ENCODE assay signal across 32 cellular contexts in genomic region chr18:4360221-4360715, GRCh38.
"Had no signal": no experiment of that assay in that cellular context is flagged by ENCODE, and none has a peak within 500 bp of the region (broad histone marks: within the 10 kb centered on the region; RNA-seq: fewer than 3 reads in every experiment).

No MANE protein-coding gene starts in this region.

- H3K27me3 ChIP-seq: ascending aorta had no signal

- DNase-seq: activated B cell treated with CpG ODN at 0.5 μM for 24 hours; activated CD4-positive, alpha-beta memory T cell treated with anti-CD3 and anti-CD28 coated beads for 36 hours; activated CD4-positive, alpha-beta T cell treated with anti-CD3 and anti-CD28 coated beads for 4 hours; activated CD4-positive, alpha-beta T cell treated with anti-CD3 and anti-CD28 coated beads, Interleukin-2, amount 10 ng/mL, durations not matched to agents 24 days and 14 days; activated CD4-positive, alpha-beta T cell treated with anti-CD3 and anti-CD28 coated beads, Interleukin-2, amount 50 U/mL, for 1 hour; activated CD4-positive, alpha-beta T cell treated with anti-CD3 and anti-CD28 coated beads, Interleukin-2, amount 50 U/mL, for 4 hours; activated CD4-positive, CD25-positive, alpha-beta regulatory T cell treated with anti-CD3 and anti-CD28 coated beads, Interleukin-2, amount 50 U/mL, for 72 hours; activated CD8-positive, alpha-beta memory T cell treated with anti-CD3 and anti-CD28 coated beads, Interleukin-2, amount 50 U/mL, for 4 hours; activated CD8-positive, alpha-beta T cell treated with anti-CD3 and anti-CD28 coated beads for 36 hours; activated effector memory CD4-positive, alpha-beta T cell treated with anti-CD3 and anti-CD28 coated beads, Interleukin-2, amount 50 U/mL, for 16 hours; activated gamma-delta T cell treated with Interleukin-2 at 50 U/mL for 16 hours; activated naive CD4-positive, alpha-beta T cell; activated naive CD4-positive, alpha-beta T cell treated with anti-CD3 and anti-CD28 coated beads for 36 hours; activated naive CD4-positive, alpha-beta T cell treated with anti-CD3 and anti-CD28 coated beads, Interleukin-2, amount 50 U/mL, for 16 hours; activated naive CD8-positive, alpha-beta T cell treated with anti-CD3 and anti-CD28 coated beads, Interleukin-2, amount 10 ng/mL, durations not matched to agents 7 days and 5 days; activated naive CD8-positive, alpha-beta T cell treated with anti-CD3 and anti-CD28 coated beads, Interleukin-2, amount 50 U/mL, for 24 hours; activated T-cell treated with anti-CD3 and anti-CD28 coated beads for 4 hours; activated T-cell treated with anti-CD3 and anti-CD28 coated beads, Interleukin-2, amount 50 U/mL, for 1 hour; activated T-cell treated with anti-CD3 and anti-CD28 coated beads, Interleukin-2, amount 50 U/mL, for 4 hours; activated T-cell treated with anti-CD3 and anti-CD28 coated beads, Interleukin-2, amount 50 U/mL, for 72 hours; amygdala; anterior cingulate cortex; caudate nucleus; cerebellar nuclear complex; T-helper 2 cell; T-helper 9 cell had no signal

- H3K36me3 ChIP-seq: ascending aorta, cardiac muscle cell had no signal

- H3K27ac ChIP-seq: ascending aorta, cardiac muscle cell, VCaP had no signal

- H3K4me1 ChIP-seq: ascending aorta had no signal

- H3K4me3 ChIP-seq: ascending aorta, cardiac muscle cell had no signal

- ATAC-seq: activated CD8-positive, alpha-beta T cell treated with anti-CD3 and anti-CD28 coated beads for 36 hours; activated naive CD8-positive, alpha-beta T cell treated with anti-CD3 and anti-CD28 coated beads, Interleukin-2, amount 50 U/mL, for 24 hours; activated T-cell treated with anti-CD3 and anti-CD28 coated beads, Interleukin-2, amount 50 U/mL, for 4 hours; activated T-cell treated with anti-CD3 and anti-CD28 coated beads, Interleukin-2, amount 50 U/mL, for 72 hours; activated T-helper 17 cell treated with anti-CD3 and anti-CD28 coated beads, Interleukin-2, amount 50 U/mL, for 72 hours had no signal

- H3K9me3 ChIP-seq: ascending aorta had no signal

- FAIRE-seq: bronchial epithelial cell, TTC549 had no signal
